ENCODE assay signal across 27 cellular contexts in genomic region chr2:177533253-177533652, GRCh38.
"Had no signal": no experiment of that assay in that cellular context is flagged by ENCODE, and none has a peak within 500 bp of the region (broad histone marks: within the 10 kb centered on the region; RNA-seq: fewer than 3 reads in every experiment).

No MANE protein-coding gene starts in this region.

- H3K4me2 ChIP-seq: smooth muscle cell had no signal

- H3K27me3 ChIP-seq: neutrophil, pancreas, spleen, stomach, thyroid gland, tibial nerve, upper lobe of left lung, vagina had no signal

- DNase-seq: naive thymus-derived CD8-positive, alpha-beta T cell; nephron progenitor cell; nucleus accumbens; pancreas; right cardiac atrium; spleen; stimulated activated CD4-positive, alpha-beta T cell treated with anti-CD3 and anti-CD28 coated beads, Interleukin-12 subunit alpha, Interleukin-12 subunit beta, amount 100 ng/mL, for 4 hours; stimulated activated CD4-positive, alpha-beta T cell treated with anti-CD3 and anti-CD28 coated beads, Interleukin-1b, Interleukin-23, amount 100 ng/mL, for 48 hours; stimulated activated CD4-positive, alpha-beta T cell treated with anti-CD3 and anti-CD28 coated beads, Interleukin-4, amount 100 ng/mL, for 1 hour; stimulated activated CD4-positive, alpha-beta T cell treated with anti-CD3 and anti-CD28 coated beads, Interleukin-4, amount 100 ng/mL, for 4 hours; stimulated activated CD8-positive, alpha-beta memory T cell treated with anti-CD3 and anti-CD28 coated beads, Interleukin-4, amount 100 ng/mL, for 48 hours; stimulated activated naive CD4-positive, alpha-beta T cell; stomach; thyroid gland; trophoblast cell; upper lobe of left lung had no signal

- H3K27ac ChIP-seq: neutrophil, pancreas, prostate gland, skin epidermis, spleen, stomach, thoracic aorta, thyroid gland, tibial nerve, upper lobe of left lung, vagina had no signal

- H3K4me1 ChIP-seq: prostate gland, spleen, stomach, thyroid gland, tibial nerve, upper lobe of left lung, vagina had no signal

- FAIRE-seq: pancreas, urothelium cell line had no signal

- H3K9me3 ChIP-seq: neutrophil, pancreas, prostate gland, spleen, stomach, thoracic aorta, thyroid gland, tibial nerve, upper lobe of left lung, vagina had no signal

- H3K36me3 ChIP-seq: prostate gland, thoracic aorta, thyroid gland, tibial nerve, upper lobe of left lung, vagina had no signal

- H3K4me3 ChIP-seq: pancreas, prostate gland, skin epidermis, smooth muscle cell, spleen, stomach, thoracic aorta, thyroid gland, tibial nerve, upper lobe of left lung, vagina had no signal

- ATAC-seq: naive thymus-derived CD8-positive, alpha-beta T cell; natural killer cell treated with Interleukin-12 subunit alpha and Interleukin-12 subunit beta and Interleukin-15 and Interleukin-18, amount 100 ng/mL, for 72 hours; pancreas; right cardiac atrium; sciatic nerve; stimulated activated memory B cell treated with anti-CD40 and anti-IgM and Interleukin-4, amounts not matched to agents 10 μg/mL and 1 μg/mL and 100 μg/mL, for 72 hours had no signal
